Comparison of ENCODE assay signal across 8 cellular contexts in the genomic region with DNA sequence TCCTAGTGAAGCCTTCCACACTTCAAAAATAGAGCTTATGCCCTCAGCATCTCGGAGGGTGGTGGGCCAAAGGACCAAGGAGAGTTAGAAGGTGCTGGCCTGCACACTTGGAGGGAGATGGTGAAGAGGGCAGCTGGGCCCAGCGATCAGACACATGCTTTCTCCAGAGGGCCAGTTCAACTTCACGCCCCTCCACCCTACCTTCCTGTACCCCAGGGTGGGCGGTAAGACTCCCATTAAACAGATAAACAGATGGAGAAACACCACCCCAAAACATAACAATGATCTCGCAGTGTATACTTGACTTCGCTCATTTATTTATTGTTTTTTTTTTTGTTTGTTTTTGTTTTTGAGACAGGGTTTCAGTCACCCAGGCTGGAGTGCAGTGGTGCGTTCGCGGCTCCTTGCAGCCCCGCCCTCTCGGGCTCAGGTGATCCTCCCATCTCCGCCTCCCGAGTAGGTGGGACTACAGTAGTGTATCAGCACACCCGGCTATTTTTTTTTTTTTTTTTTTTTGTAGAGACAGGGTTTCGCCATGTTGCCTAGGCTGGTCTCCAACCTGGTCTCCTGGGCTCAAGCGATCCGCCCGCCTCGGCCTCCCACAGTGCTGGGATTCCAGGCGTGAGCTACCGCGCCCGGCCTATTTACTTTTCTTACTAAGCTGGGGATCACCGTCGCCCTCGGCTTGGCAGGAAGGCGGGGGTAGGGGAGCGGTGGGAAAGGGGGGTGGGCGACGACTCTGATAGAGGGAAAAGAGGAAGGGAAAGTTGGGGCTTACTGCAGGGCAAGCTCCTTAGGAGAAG. TPM values are rescaled to one million over a fixed set of nuclear protein-coding genes. Genes with fewer than 3 reads are reported as not detected.
DNase-seq lines count a peak whose midpoint lies in the region; ATAC-seq and TF ChIP-seq lines count a peak whose summit lies in the region.

No MANE protein-coding gene starts in this region.

- H3K36me3 ChIP-seq in lower lobe of right lung, result no peaks in the 10 kb centered on the region

- no peaks in the 10 kb centered on the region for H3K27me3 ChIP-seq in lower lobe of right lung (ENCODE audit: low read depth)

- peak; percentile 41 for ATAC-seq in HG03025 (IDR thresholded peaks at IDR 0.05; ENCODE audit: low FRiP score, unreplicated experiment)
- peak; percentile 81 to 85 for ATAC-seq in lower lobe of right lung

- TF ChIP-seq POLR2A in GM15510 (IDR thresholded peaks at IDR 0.05; ENCODE audit: borderline replicate concordance, extremely low read depth, insufficient read length), result peak; percentile 45

- TF ChIP-seq CTCF in lower lobe of right lung (IDR thresholded peaks at IDR 0.05), result no peak

- H3K9me3 ChIP-seq in lower lobe of right lung, result no peaks in the 10 kb centered on the region

- intact Hi-C loops in lower lobe of right lung (cut with DNase I), result no loop called here

- peak overlapping the region; percentile 85 for H3K27ac ChIP-seq in cingulate gyrus (ENCODE audit: low read depth, low read length)
- H3K27ac ChIP-seq in lower lobe of right lung, result peak overlapping the region; percentile 83

- peaks cover 36% of the 10 kb centered on the region for H3K4me1 ChIP-seq in lower lobe of right lung

- DNase-seq in NCI-H2227 treated with DMSO at 0.1 percent for 48 hours (lab: John Stamatoyannopoulos, UW) (peak; percentile 33), lower lobe of right lung (peak; percentile 91), cortex of kidney (lab: John Stamatoyannopoulos, UW) (no peak)
- DNase-seq in activated CD4-positive, alpha-beta T cell treated with anti-CD3 and anti-CD28 coated beads for 4 hours, result peak; percentile 87 to 88
- peak; percentile 65 for DNase-seq in stimulated activated CD8-positive, alpha-beta memory T cell treated with anti-CD3 and anti-CD28 coated beads, Interleukin-12 subunit alpha, Interleukin-12 subunit beta, amount 100 ng/mL, for 24 hours (ENCODE audit: extremely low read depth)

- H3K4me3 ChIP-seq in lower lobe of right lung, result peak overlapping the region; percentile 69

RNA-seq across cellular contexts. Expression of a gene that starts 1.8 kb away (rescaled TPM):
- 5.7 TPM for total RNA-seq in lower lobe of right lung

RNA-seq across cellular contexts. Expression of a gene that starts 17.1 kb away (rescaled TPM):
- 41.2 TPM for total RNA-seq in lower lobe of right lung

RNA-seq across cellular contexts. Expression of a gene that starts 28.9 kb away (rescaled TPM):
- 16.6 TPM for total RNA-seq in lower lobe of right lung

RNA-seq across cellular contexts. Expression of a gene that starts 30.9 kb away (rescaled TPM):
- 5.3 TPM for total RNA-seq in lower lobe of right lung

RNA-seq across cellular contexts. Expression of a gene that starts 53.0 kb away (rescaled TPM):
- 88.0 TPM for total RNA-seq in lower lobe of right lung
